12 cellular contexts compared by ENCODE assay signal in genomic region chr21:34965200-34966174, GRCh38.
DNase-seq lines count a peak whose midpoint lies in the region; ATAC-seq and TF ChIP-seq lines count a peak whose summit lies in the region.
"Had no signal": no experiment of that assay in that cellular context is flagged by ENCODE, and none has a peak within 500 bp of the region (broad histone marks: within the 10 kb centered on the region; RNA-seq: fewer than 3 reads in every experiment).

No MANE protein-coding gene starts in this region.

- H3K9me2 ChIP-seq in GM23248 (ENCODE audit: insufficient read depth) = no peaks in the 10 kb centered on the region

- H3K27ac ChIP-seq in GM23248 (peak overlapping the region; percentile 35; the same call in 1 of the 2 replicates), VCaP (peak overlapping the region; percentile 1; the same call in 1 of the 2 replicates)
- H3K27ac ChIP-seq: skin epidermis had no signal

- H3K4me2 ChIP-seq in GM23248 (ENCODE audit: unreplicated experiment) = peak overlapping the region; percentile 65

- H4K20me1 ChIP-seq in GM23248 (ENCODE audit: insufficient read depth) = no peaks in the 10 kb centered on the region

- no peak overlapping the region for H3K27ac Mint-ChIP-seq in glutamatergic neuron (ENCODE audit: unreplicated experiment)

- DNase-seq in AG08395 (ENCODE audit: low spot score) (peak; percentile 69), GM23248 (peak; percentile 76), foreskin fibroblast (peak; percentile 75), glutamatergic neuron (no peak), COLO668 (lab: John Stamatoyannopoulos, UW; ENCODE audit: unreplicated experiment) (no peak)
- DNase-seq: activated CD4-positive, CD25-positive, alpha-beta regulatory T cell treated with anti-CD3 and anti-CD28 coated beads, Interleukin-2, amount 50 U/mL, for 72 hours; DMS79; NCI-H1048 had no signal

- H3K9me3 ChIP-seq in GM23248 (ENCODE audit: low read depth) = no peaks in the 10 kb centered on the region

- no peaks in the 10 kb centered on the region for H3K36me3 ChIP-seq in GM23248 (ENCODE audit: low read depth)

- TF ChIP-seq CTCF in VCaP (conservative IDR thresholded peaks at IDR 0.05) = no peak
- no peak for TF ChIP-seq CTCF in foreskin fibroblast (IDR thresholded peaks at IDR 0.05; ENCODE audit: low read depth, low read length)
- no peak for TF ChIP-seq CTCF in glutamatergic neuron (IDR thresholded peaks at IDR 0.05; ENCODE audit: partially characterized antibody, unreplicated experiment)

- peaks cover 4% of the 10 kb centered on the region for H3K9me3 Mint-ChIP-seq in glutamatergic neuron (ENCODE audit: unreplicated experiment)

- H3K4me1 Mint-ChIP-seq in glutamatergic neuron (ENCODE audit: low read depth, unreplicated experiment) = peaks cover 3% of the 10 kb centered on the region

- 22 to 23% methylated on average over 10 of the region's 10 CpGs for WGBS in GM23248 (ENCODE audit: low coverage in 1 of 2, low lambda C conversion rate in 2 of 2, missing lambda C conversion rate in 2 of 2), 2 experiments

- H3K79me2 ChIP-seq in GM23248 (ENCODE audit: insufficient read depth) = no peaks in the 10 kb centered on the region

- H2AFZ ChIP-seq in GM23248 = peak overlapping the region; percentile 55

- H3K4me3 ChIP-seq in GM23248 (peak overlapping the region; percentile 51), foreskin fibroblast (ENCODE audit: low read depth in 1 of 2, low read length in 2 of 2) (no peak overlapping the region)
- H3K4me3 ChIP-seq: skin epidermis had no signal

- H3K27me3 Mint-ChIP-seq in glutamatergic neuron (ENCODE audit: unreplicated experiment) = no peaks in the 10 kb centered on the region

- no peaks in the 10 kb centered on the region for H3K36me3 Mint-ChIP-seq in glutamatergic neuron (ENCODE audit: unreplicated experiment)

- ATAC-seq in HG02981 (IDR thresholded peaks at IDR 0.05; ENCODE audit: unreplicated experiment) = no peak
- ATAC-seq in GM21528 (IDR thresholded peaks at IDR 0.05; ENCODE audit: low FRiP score, unreplicated experiment) = no peak

- H3F3A ChIP-seq in GM23248 (ENCODE audit: insufficient read depth) = peaks cover 3% of the 10 kb centered on the region; the same call in 1 of the 2 replicates

- peaks cover 13% of the 10 kb centered on the region for H3K4me1 ChIP-seq in GM23248 (ENCODE audit: insufficient read depth)

- peak overlapping the region; percentile 44 for H3K9ac ChIP-seq in GM23248

- in situ Hi-C loops in GM23248 (cut with MboI) = no loop called here

- H3K4me3 Mint-ChIP-seq in glutamatergic neuron (ENCODE audit: unreplicated experiment) = no peak overlapping the region

- no peaks in the 10 kb centered on the region for H3K27me3 ChIP-seq in GM23248 (replicated peaks; ENCODE audit: insufficient read depth)

Comparison
In these comparisons a context has a peak if more than half of its experiments do, and no peak if none do; other contexts are left out.
1. DNase-seq: peak in AG08395 (single experiment), GM23248 (single experiment) and foreskin fibroblast (2 of 2); none in glutamatergic neuron (single experiment) and COLO668 (single experiment).